In genomic region chr7:86914468-86915054, GRCh38 we compare ENCODE assay signal across 8 cellular contexts.
A peak's percentile ranks its signal among the peaks of the same experiment; 100 is the strongest.
DNase-seq lines count a peak whose midpoint lies in the region; ATAC-seq and TF ChIP-seq lines count a peak whose summit lies in the region.

No MANE protein-coding gene starts in this region.

- H2AFZ ChIP-seq in IMR-90 (replicated peaks; ENCODE audit: low read length, poor library complexity), result no peak overlapping the region

- H3K36me3 ChIP-seq in IMR-90 (ENCODE audit: control insufficient read depth, insufficient read depth, low read length), result no peaks in the 10 kb centered on the region
- no peaks in the 10 kb centered on the region for H3K36me3 ChIP-seq in mesendoderm (ENCODE audit: control insufficient read depth, insufficient read depth, low read length)

- no peak overlapping the region for H2BK20ac ChIP-seq in IMR-90 (ENCODE audit: low read depth, low read length)

- BruUV-seq in IMR-90 (replicated peaks; lab: Mats Ljungman, UMichigan), result no TSS peak

- H3K4me2 ChIP-seq in IMR-90 (ENCODE audit: low read depth, low read length) (no peak overlapping the region), mesendoderm (ENCODE audit: low read length) (no peak overlapping the region)

- H3K27me3 ChIP-seq in IMR-90 (ENCODE audit: control insufficient read depth, insufficient read depth, low read length), result no peaks in the 10 kb centered on the region
- no peaks in the 10 kb centered on the region for H3K27me3 ChIP-seq in mesendoderm (ENCODE audit: insufficient read depth, low read length, poor library complexity)

- H3K9ac ChIP-seq in IMR-90 (ENCODE audit: low read depth, low read length) (no peak overlapping the region), mesendoderm (ENCODE audit: low read length) (no peak overlapping the region)

- no peak overlapping the region for H3K18ac ChIP-seq in IMR-90 (ENCODE audit: low read depth, low read length)
- H3K18ac ChIP-seq in mesendoderm (ENCODE audit: low read length), result no peak overlapping the region

- DNase-seq in DMS 273 treated with DMSO at 0.1 percent for 48 hours (lab: John Stamatoyannopoulos, UW) (peak; percentile 8), IMR-90 (peak; percentile 7), astrocyte of the spinal cord (ENCODE audit: low read depth, low spot score) (peak; percentile 19), mesendoderm (peak; percentile 41), GF-D8 (lab: John Stamatoyannopoulos, UW) (no peak)
- no peak for DNase-seq in activated CD4-positive, alpha-beta T cell treated with anti-CD3 and anti-CD28 coated beads, Interleukin-2, amount 50 U/mL, for 48 hours

- H3K27ac ChIP-seq in IMR-90 (ENCODE audit: insufficient read depth, low read length), result no peak overlapping the region
- H3K27ac ChIP-seq in mesendoderm (ENCODE audit: low read depth, low read length), result no peak overlapping the region

- H3K23ac ChIP-seq in IMR-90 (ENCODE audit: low read depth, low read length), result no peak overlapping the region
- H3K23ac ChIP-seq in mesendoderm (ENCODE audit: low read length), result no peak overlapping the region

- no peaks in the 10 kb centered on the region for H3K9me1 ChIP-seq in IMR-90 (ENCODE audit: insufficient read depth, low read length)

- no peak overlapping the region for H2AK9ac ChIP-seq in IMR-90 (replicated peaks; ENCODE audit: low read depth, low read length, poor library complexity)

- H3K79me1 ChIP-seq in IMR-90 (ENCODE audit: low read depth in 1 of 2, low read length in 2 of 2) (no peaks in the 10 kb centered on the region), mesendoderm (ENCODE audit: low read length) (no peaks in the 10 kb centered on the region)

- H3K4me3 ChIP-seq in IMR-90 (ENCODE audit: insufficient read depth, low read depth, low read length), result no peak overlapping the region
- H3K4me3 ChIP-seq in astrocyte of the spinal cord (ENCODE audit: low read depth, low read length), result no peak overlapping the region
- no peak overlapping the region for H3K4me3 ChIP-seq in mesendoderm (ENCODE audit: low read length)

- H4K8ac ChIP-seq in IMR-90 (ENCODE audit: low read depth in 2 of 2, low read length in 2 of 2), result no peak overlapping the region
- no peak overlapping the region for H4K8ac ChIP-seq in mesendoderm (ENCODE audit: low read depth, low read length)

- H2BK120ac ChIP-seq in IMR-90 (ENCODE audit: low read depth, low read length) (no peak overlapping the region), mesendoderm (ENCODE audit: low read depth, low read length) (no peak overlapping the region)

- no peak for ATAC-seq in IMR-90 (ENCODE audit: low read depth)
- no peak for ATAC-seq in HG03108 (IDR thresholded peaks at IDR 0.05; ENCODE audit: unreplicated experiment)
- ATAC-seq in HG02678 (IDR thresholded peaks at IDR 0.05; ENCODE audit: unreplicated experiment), result no peak

- no peaks in the 10 kb centered on the region for H3K79me2 ChIP-seq in mesendoderm (ENCODE audit: control insufficient read depth, insufficient read depth, low read length)

- no CpG with 5 or more reads among the region's 1 CpG for WGBS in IMR-90 (ENCODE audit: extremely low coverage in 2 of 2, insufficient read length in 1 of 2), 2 experiments
- no CpG with 5 or more reads among the region's 1 CpG for WGBS in mesendoderm (ENCODE audit: extremely low coverage, insufficient coverage, low lambda C conversion rate)

- no peak overlapping the region for H2AK5ac ChIP-seq in IMR-90 (ENCODE audit: low read depth, low read length)
- H2AK5ac ChIP-seq in mesendoderm (ENCODE audit: low read length), result no peak overlapping the region

- no peak overlapping the region for H4K5ac ChIP-seq in IMR-90 (ENCODE audit: low read depth, low read length)
- no peak overlapping the region for H4K5ac ChIP-seq in mesendoderm (ENCODE audit: low read length)

- POLR2A ChIA-PET in IMR-90 (lab: Charles Lee; ENCODE audit: unreplicated experiment), result no interaction called here

- dilution Hi-C loops in IMR-90 (cut with HindIII; ENCODE audit: low sequenced_read_pairs, unreplicated experiment), result no loop called here

- H3K4ac ChIP-seq in IMR-90 (ENCODE audit: low read depth, low read length) (no peak overlapping the region), mesendoderm (ENCODE audit: low read depth, low read length) (no peak overlapping the region)

- H2BK5ac ChIP-seq in IMR-90 (ENCODE audit: low read depth, low read length, poor library complexity, severe bottlenecking) (no peak overlapping the region), mesendoderm (ENCODE audit: low read length) (no peak overlapping the region)

- H3K56ac ChIP-seq in IMR-90 (ENCODE audit: extremely low read depth, insufficient read depth, low read length) (no peak overlapping the region), mesendoderm (ENCODE audit: low read length) (no peak overlapping the region)

- CTCF ChIA-PET in IMR-90 (lab: Yijun Ruan, JAX), result interaction anchor here (1.0 kb wide), 1 partner anchor 9 kb away, joined by 5 read pairs; no protein-coding TSS in a partner anchor

- intact Hi-C loops in IMR-90 (cut with micrococcal nuclease), result no loop called here

- H3K9me3 ChIP-seq in IMR-90 (ENCODE audit: control insufficient read depth, insufficient read depth, low read length), result no peaks in the 10 kb centered on the region

- no peak for TF ChIP-seq POLR2A in IMR-90 (IDR thresholded peaks at IDR 0.05; ENCODE audit: low read depth, low read length)

- in situ Hi-C loops in IMR-90 (cut with MboI; ENCODE audit: low sequenced_read_pairs) (no loop called here), astrocyte of the spinal cord (cut with HindIII; ENCODE audit: low sequenced_read_pairs) (no loop called here)

- TF ChIP-seq CTCF in IMR-90 (conservative IDR thresholded peaks at IDR 0.05; ENCODE audit: low read depth, low read length) (peak; percentile 42), astrocyte of the spinal cord (IDR thresholded peaks at IDR 0.05; ENCODE audit: low read depth, low read length) (peak; percentile 53)

- H3K4me1 ChIP-seq in IMR-90 (ENCODE audit: control insufficient read depth, insufficient read depth, low read length) (no peaks in the 10 kb centered on the region), mesendoderm (ENCODE audit: control insufficient read depth, low read depth, low read length) (no peaks in the 10 kb centered on the region)

- H4K20me1 ChIP-seq in IMR-90 (ENCODE audit: insufficient read depth, low read length), result no peaks in the 10 kb centered on the region

- TF ChIP-seq RAD21 in IMR-90 (IDR thresholded peaks at IDR 0.05; ENCODE audit: low read length), result no peak

- no peak overlapping the region for H4K91ac ChIP-seq in IMR-90 (ENCODE audit: insufficient read depth, low read depth, low read length)

- H3K14ac ChIP-seq in IMR-90 (replicated peaks; ENCODE audit: low read depth, low read length), result no peak overlapping the region

- no peak overlapping the region for H2BK15ac ChIP-seq in IMR-90 (ENCODE audit: low read depth, low read length)
- no peak overlapping the region for H2BK15ac ChIP-seq in mesendoderm (replicated peaks; ENCODE audit: low read depth)

TF ChIP-seq in IMR-90, 13 proteins besides CTCF, POLR2A, EP300 and RAD21:
- no peak for TF ChIP-seq RFX5 (IDR thresholded peaks at IDR 0.05; ENCODE audit: low read depth, low read length)
- TF ChIP-seq USF2 (IDR thresholded peaks at IDR 0.05; ENCODE audit: low read depth, low read length), result no peak
- TF ChIP-seq SMC3 (IDR thresholded peaks at IDR 0.05; ENCODE audit: low read depth, low read length), result peak; percentile 30; the same call in 1 of the 2 replicates

Comparison
In these comparisons a context has a peak if more than half of its experiments do, and no peak if none do; other contexts are left out.
1. DNase-seq: peak in DMS 273 treated with DMSO at 0.1 percent for 48 hours (single experiment), IMR-90 (single experiment), astrocyte of the spinal cord (single experiment) and mesendoderm (single experiment); none in GF-D8 (single experiment) and activated CD4-positive, alpha-beta T cell treated with anti-CD3 and anti-CD28 coated beads, Interleukin-2, amount 50 U/mL, for 48 hours (0 of 2).